Comparison of ENCODE assay signal across 1 cellular context in the genomic region with DNA sequence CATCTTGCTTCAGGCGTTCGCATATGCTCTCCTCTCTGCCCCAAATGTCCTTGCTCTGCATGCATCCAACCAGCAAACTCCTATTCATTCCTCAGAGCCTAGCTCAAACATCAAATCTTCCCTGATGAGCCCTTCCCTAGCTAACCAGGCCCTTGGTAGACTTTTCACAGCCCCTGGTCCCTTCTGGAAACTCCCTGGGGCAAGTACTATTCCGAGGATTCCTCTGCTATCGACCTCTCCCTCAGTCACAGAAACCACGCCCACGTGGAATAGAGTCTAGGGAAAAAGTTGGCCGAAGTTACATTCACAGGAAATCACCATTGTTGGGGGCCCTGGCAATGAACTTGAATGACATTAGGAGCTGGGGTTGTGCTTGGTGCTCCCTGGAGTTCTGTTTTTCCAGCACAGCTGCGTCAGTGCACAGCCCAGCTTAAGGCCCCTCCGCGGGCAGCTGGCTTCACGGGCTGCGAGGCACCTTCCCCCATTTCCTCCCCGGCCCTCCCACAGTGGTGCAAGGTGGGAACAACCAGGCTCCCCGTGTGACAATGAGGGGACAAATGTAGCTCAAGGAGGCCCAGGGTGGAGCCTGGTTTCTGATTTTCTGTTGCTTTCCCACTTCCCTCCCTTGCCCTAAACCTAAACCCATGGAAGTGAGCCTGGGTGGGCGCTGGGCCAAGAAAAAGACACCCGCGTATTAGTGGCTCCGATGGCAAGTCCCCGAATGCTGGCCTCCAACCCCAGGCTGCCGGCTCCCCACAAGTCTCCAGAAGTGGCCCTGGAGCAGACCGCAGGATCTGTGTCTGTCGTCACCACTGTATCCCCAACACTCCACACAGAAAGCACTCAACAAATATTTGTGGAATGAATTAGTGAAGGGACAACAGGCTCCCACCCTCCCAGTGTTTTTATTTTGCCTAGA.
TF ChIP-seq lines count a peak whose summit lies in the region.

No MANE protein-coding gene starts in this region.

TF ChIP-seq in IMR-90, 13 proteins besides CTCF, POLR2A, EP300 and RAD21 (continued from another document):
- TF ChIP-seq NFE2L2 (IDR thresholded peaks at IDR 0.05; ENCODE audit: low read depth, low read length), result no peak
- TF ChIP-seq, protein P1, sequence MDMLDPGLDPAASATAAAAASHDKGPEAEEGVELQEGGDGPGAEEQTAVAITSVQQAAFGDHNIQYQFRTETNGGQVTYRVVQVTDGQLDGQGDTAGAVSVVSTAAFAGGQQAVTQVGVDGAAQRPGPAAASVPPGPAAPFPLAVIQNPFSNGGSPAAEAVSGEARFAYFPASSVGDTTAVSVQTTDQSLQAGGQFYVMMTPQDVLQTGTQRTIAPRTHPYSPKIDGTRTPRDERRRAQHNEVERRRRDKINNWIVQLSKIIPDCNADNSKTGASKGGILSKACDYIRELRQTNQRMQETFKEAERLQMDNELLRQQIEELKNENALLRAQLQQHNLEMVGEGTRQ (IDR thresholded peaks at IDR 0.05; ENCODE audit: low read depth, low read length), result no peak
- TF ChIP-seq CEBPB (IDR thresholded peaks at IDR 0.05; ENCODE audit: low read depth, low read length), result no peak
- no peak for TF ChIP-seq MXI1 (IDR thresholded peaks at IDR 0.05; ENCODE audit: borderline replicate concordance, low read depth, low read length)
- no peak for TF ChIP-seq SMC3 (IDR thresholded peaks at IDR 0.05; ENCODE audit: low read depth, low read length)
